In the genomic region with DNA sequence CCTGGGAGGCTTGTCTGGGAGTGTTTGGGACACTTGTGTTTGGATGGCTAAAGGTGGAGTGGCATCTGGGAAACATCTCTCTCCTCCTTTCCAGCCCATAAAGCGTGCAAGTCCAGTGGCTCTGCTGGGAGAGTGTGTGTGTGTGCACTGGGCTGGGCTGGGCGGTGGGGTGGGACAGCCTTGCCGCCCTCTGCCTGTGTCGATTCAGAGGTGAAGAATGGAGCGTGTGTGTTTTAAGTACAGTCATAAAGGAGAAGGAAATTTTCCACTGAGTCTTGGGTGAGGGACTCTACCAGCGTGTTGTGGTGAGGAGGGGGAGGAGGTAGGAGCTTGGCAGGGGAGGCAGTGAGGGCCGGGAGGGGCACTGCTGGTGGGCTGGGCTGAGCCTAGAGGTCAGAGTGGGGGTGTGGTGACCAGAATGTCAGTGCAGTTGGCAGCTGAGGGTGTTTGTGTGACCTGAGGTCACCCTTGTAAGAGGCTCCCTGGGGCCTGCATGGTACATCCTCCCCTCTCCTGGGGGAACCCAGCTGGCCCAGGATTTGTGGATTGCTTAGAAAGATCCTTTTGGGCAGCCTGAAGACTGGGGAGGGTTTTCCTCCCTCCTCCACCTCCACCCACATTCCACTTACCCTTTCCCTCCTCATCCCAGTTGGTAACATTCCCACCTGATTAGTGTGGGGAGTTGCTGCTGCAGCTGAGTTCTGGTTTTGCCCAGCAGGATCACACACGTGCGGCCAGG, we compare ENCODE assay signal across 11 cellular contexts. TPM values are rescaled to one million over a fixed set of nuclear protein-coding genes. Genes with fewer than 3 reads are reported as not detected.
DNase-seq lines count a peak whose midpoint lies in the region; ATAC-seq and TF ChIP-seq lines count a peak whose summit lies in the region.
"Had no signal": no experiment of that assay in that cellular context is flagged by ENCODE, and none has a peak within 500 bp of the region (broad histone marks: within the 10 kb centered on the region; RNA-seq: fewer than 3 reads in every experiment).

No MANE protein-coding gene starts in this region.

- no peak for TF ChIP-seq POLR2A in gastrocnemius medialis (IDR thresholded peaks at IDR 0.05)

- peaks cover 63% of the 10 kb centered on the region for H3F3A ChIP-seq in GM23248 (ENCODE audit: insufficient read depth)

- no peak for ATAC-seq in gastrocnemius medialis
- ATAC-seq in HG03342 (IDR thresholded peaks at IDR 0.05; ENCODE audit: unreplicated experiment), result no peak
- ATAC-seq: GM12878 had no signal

- peaks cover 28% of the 10 kb centered on the region for H4K20me1 ChIP-seq in GM23248 (ENCODE audit: insufficient read depth)

- H3K79me2 ChIP-seq in GM23248 (ENCODE audit: insufficient read depth), result peaks cover 63% of the 10 kb centered on the region

- peaks cover 10% of the 10 kb centered on the region for H3K36me3 ChIP-seq in GM23248 (ENCODE audit: low read depth)
- H3K36me3 ChIP-seq in iPS-20b (ENCODE audit: insufficient read depth, low read depth, low read length), result no peaks in the 10 kb centered on the region
- H3K36me3 ChIP-seq in gastrocnemius medialis, result no peaks in the 10 kb centered on the region

- H3K27ac ChIP-seq in GM23248 (peak overlapping the region; percentile 90), iPS-20b (ENCODE audit: low read length) (no peak overlapping the region), gastrocnemius medialis (peak overlapping the region; percentile 79 to 87 (median 83))

- H3K4me3 ChIP-seq in GM23248, result peak overlapping the region; percentile 96
- H3K4me3 ChIP-seq in astrocyte of the spinal cord (ENCODE audit: low read depth, low read length), result peak overlapping the region; percentile 88
- peak overlapping the region; percentile 66 for H3K4me3 ChIP-seq in iPS-20b (ENCODE audit: low read length)
- H3K4me3 ChIP-seq in gastrocnemius medialis, result peak overlapping the region; percentile 64 to 71 (median 67)
- H3K4me3 ChIP-seq: GM12878 had no signal

- H3K9ac ChIP-seq in GM23248 (peak overlapping the region; percentile 99), iPS-20b (ENCODE audit: low read depth, low read length) (peak overlapping the region; percentile 60; the same call in 1 of the 2 replicates)

- H3K4me1 ChIP-seq in GM23248 (ENCODE audit: insufficient read depth) (peaks cover 35% of the 10 kb centered on the region), iPS-20b (ENCODE audit: insufficient read depth, low read length) (peaks cover 24% of the 10 kb centered on the region; the same call in 1 of the 2 replicates), gastrocnemius medialis (peaks cover 3 to 11% of the 10 kb centered on the region in 2 donors)

- DNase-seq in GM23248 (peak; percentile 89), astrocyte of the spinal cord (ENCODE audit: low read depth, low spot score) (peak; percentile 44), gastrocnemius medialis (no peak), NCI-H1694 treated with DMSO at 0.1 percent for 48 hours (lab: John Stamatoyannopoulos, UW) (no peak)
- no peak for DNase-seq in effector CD8-positive, alpha-beta T cell (lab: John Stamatoyannopoulos, UW)
- DNase-seq in stimulated activated CD4-positive, alpha-beta T cell treated with anti-CD3 and anti-CD28 coated beads, Interleukin-12 subunit alpha, Interleukin-12 subunit beta, amount 100 ng/mL, for 4 hours, result no peak
- DNase-seq: activated CD8-positive, alpha-beta memory T cell treated with anti-CD3 and anti-CD28 coated beads, Interleukin-2, amount 50 U/mL, for 48 hours; NCI-H774 had no signal

- intact Hi-C loops in gastrocnemius medialis (cut with DNase I; ENCODE audit: low total_unique reads), result loop anchor here (5.0 kb wide), 2 partner anchors 49 to 194 kb away; no protein-coding TSS in a partner anchor

- no peak overlapping the region for H2AFZ ChIP-seq in GM23248

- WGBS in GM23248 (ENCODE audit: low coverage in 1 of 2, low lambda C conversion rate in 2 of 2, missing lambda C conversion rate in 2 of 2), 2 experiments, result 0 to 3% methylated on average over 8 to 9 of the region's 9 CpGs

- in situ Hi-C loops in GM23248 (cut with MboI) (no loop called here), astrocyte of the spinal cord (cut with HindIII; ENCODE audit: low sequenced_read_pairs) (no loop called here), gastrocnemius medialis (cut with MboI; ENCODE audit: low sequenced_read_pairs in 4 of 4) (no loop called here)

- H3K4me2 ChIP-seq in GM23248 (ENCODE audit: unreplicated experiment), result peak overlapping the region; percentile 98

- TF ChIP-seq CTCF in astrocyte of the spinal cord (IDR thresholded peaks at IDR 0.05; ENCODE audit: low read depth, low read length) (no peak), gastrocnemius medialis (IDR thresholded peaks at IDR 0.05 in 4 of 5, conservative IDR thresholded peaks at IDR 0.05 in 1 of 5) (no peak)

- no peaks in the 10 kb centered on the region for H3K27me3 ChIP-seq in GM23248 (replicated peaks; ENCODE audit: insufficient read depth)
- peaks cover 49% of the 10 kb centered on the region for H3K27me3 ChIP-seq in iPS-20b (ENCODE audit: insufficient read depth, low read length)
- peaks cover 7 to 13% (median 10%) of the 10 kb centered on the region in 3 donors for H3K27me3 ChIP-seq in gastrocnemius medialis

- no peaks in the 10 kb centered on the region for H3K9me2 ChIP-seq in GM23248 (ENCODE audit: insufficient read depth)

- H3K9me3 ChIP-seq in GM23248 (ENCODE audit: low read depth) (no peaks in the 10 kb centered on the region), iPS-20b (ENCODE audit: insufficient read depth, low read depth, low read length) (no peaks in the 10 kb centered on the region), gastrocnemius medialis (no peaks in the 10 kb centered on the region)

RNA-seq across cellular contexts. Expression of gene TIMP3, which starts 1.7 kb away (rescaled TPM):
- 1,244 and 1,254 TPM in 2 replicates for total RNA-seq in GM23248 (2014; rRNA removed; shearing (Covaris generic))
- polyA plus RNA-seq in GM23248 (2016; fragmentation: Nextera tagmentation; extraction: Ambion mirVana), result 1,465 and 1,490 TPM in 2 replicates
- total RNA-seq in gastrocnemius medialis, result 100 to 1,000 TPM; 102 to 247 (median 144) TPM

Comparison
In these comparisons a context has a peak if more than half of its experiments do, and no peak if none do; other contexts are left out.
1. DNase-seq: peak in GM23248 (single experiment) and astrocyte of the spinal cord (single experiment); none in gastrocnemius medialis (0 of 2), effector CD8-positive, alpha-beta T cell (single experiment), stimulated activated CD4-positive, alpha-beta T cell treated with anti-CD3 and anti-CD28 coated beads, Interleukin-12 subunit alpha, Interleukin-12 subunit beta, amount 100 ng/mL, for 4 hours (single experiment) and NCI-H1694 treated with DMSO at 0.1 percent for 48 hours (single experiment).
2. Peak in every context shown above with its lines, with median percentiles within 50 percentile points of each other: H3K4me3 ChIP-seq.